4 cellular contexts compared by ENCODE assay signal in the genomic region with DNA sequence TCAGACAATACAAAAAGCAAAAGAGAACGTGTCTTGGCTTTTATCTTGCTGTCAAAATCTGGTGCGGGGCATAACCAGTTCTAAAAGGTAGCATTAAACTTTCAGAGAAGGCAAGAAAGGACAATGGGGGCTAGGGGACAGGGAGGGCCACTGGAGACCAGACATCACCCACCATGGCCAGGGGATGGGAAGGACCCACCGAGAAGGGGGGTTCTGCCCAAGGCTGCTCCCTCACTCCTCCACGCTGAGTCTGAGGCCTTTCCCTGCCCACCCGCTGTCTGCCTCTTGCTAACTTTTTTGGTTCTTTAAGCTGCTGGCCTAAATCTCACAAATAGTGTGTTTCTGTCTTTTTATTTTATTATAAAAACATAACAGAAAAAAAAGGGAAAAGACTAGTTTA.
"Had no signal": no experiment of that assay in that cellular context is flagged by ENCODE, and none has a peak within 500 bp of the region (broad histone marks: within the 10 kb centered on the region; RNA-seq: fewer than 3 reads in every experiment).

No MANE protein-coding gene starts in this region.

- H3K9me3 Mint-ChIP-seq: IgD-negative memory B cell had no signal

- H3K27ac Mint-ChIP-seq: IgD-negative memory B cell had no signal

- H3K4me3 ChIP-seq: K562 had no signal

- H3K4me3 Mint-ChIP-seq: IgD-negative memory B cell had no signal

- H3K27me3 Mint-ChIP-seq: IgD-negative memory B cell had no signal

- H3K27ac ChIP-seq: HL-60 had no signal

- DNase-seq: IMR-90 had no signal
